12 cellular contexts compared by ENCODE assay signal in the genomic region with DNA sequence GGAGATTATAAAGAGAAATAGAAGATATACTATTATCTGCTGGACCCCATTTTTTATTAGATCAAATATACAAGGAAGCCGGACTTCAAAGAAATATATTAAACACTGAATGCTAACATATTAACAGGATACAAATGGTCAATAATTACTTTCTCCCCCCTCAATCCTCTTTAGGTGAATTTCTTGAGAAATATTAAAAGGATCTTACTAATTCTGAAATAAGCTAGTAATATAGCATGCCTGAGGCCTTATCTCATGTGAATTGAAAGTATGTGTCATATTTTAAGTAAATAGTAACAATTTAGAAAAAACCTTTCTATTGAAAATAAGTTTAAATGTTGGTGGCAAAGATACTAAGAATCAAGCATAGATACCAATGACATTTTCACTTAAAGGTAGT.
A peak's percentile ranks its signal among the peaks of the same experiment; 100 is the strongest.
DNase-seq lines count a peak whose midpoint lies in the region; ATAC-seq lines count a peak whose summit lies in the region.
"Had no signal": no experiment of that assay in that cellular context is flagged by ENCODE, and none has a peak within 500 bp of the region (broad histone marks: within the 10 kb centered on the region; RNA-seq: fewer than 3 reads in every experiment).

No MANE protein-coding gene starts in this region.

- DNase-seq in D341Med (ENCODE audit: low spot score): no peak
- no peak for DNase-seq in NOMO-1 (lab: John Stamatoyannopoulos, UW; ENCODE audit: unreplicated experiment in 2 of 2)
- DNase-seq in NCI-H1048 (lab: John Stamatoyannopoulos, UW): no peak
- DNase-seq: BE2C; CD4-positive, alpha-beta memory T cell; DND-41; GDM1; KG1 had no signal

- ATAC-seq in GM19467 (IDR thresholded peaks at IDR 0.05; ENCODE audit: unreplicated experiment) (peak; percentile 43), HG03097 (IDR thresholded peaks at IDR 0.05; ENCODE audit: low FRiP score, unreplicated experiment) (peak; percentile 56), HG03432 (IDR thresholded peaks at IDR 0.05; ENCODE audit: unreplicated experiment) (peak; percentile 47)
- ATAC-seq: A549 had no signal
